23 cellular contexts compared by ENCODE assay signal in the genomic region with DNA sequence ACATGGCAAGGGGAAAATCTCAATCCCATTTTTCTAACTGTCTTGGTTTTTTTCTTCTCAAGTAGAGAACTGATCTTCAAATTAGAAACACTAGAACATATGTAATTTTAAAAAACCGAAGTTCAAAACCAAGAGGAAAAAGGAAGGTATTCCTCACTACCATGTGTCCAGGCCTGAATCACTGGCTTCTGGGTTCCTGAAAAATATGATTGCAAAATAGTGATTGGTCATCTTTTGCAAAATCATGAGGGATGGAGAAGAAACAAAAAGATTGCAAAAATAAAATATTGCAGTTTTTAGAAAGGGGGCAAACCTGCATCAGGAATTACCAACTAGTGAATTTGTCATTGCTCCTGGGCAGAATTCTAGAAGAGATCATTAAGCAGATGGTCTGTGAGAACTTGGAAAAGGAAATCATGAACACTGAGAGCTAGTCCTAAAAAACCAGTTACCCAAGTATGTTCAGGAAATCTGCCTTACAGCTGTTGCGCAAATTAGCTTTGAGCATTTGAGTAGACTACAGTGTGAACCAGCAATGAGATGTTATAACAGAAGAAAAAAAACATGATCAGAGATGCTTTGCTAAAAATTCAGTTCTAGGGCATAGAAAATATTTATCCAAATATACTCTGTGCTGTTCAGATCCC. TPM values are rescaled to one million over a fixed set of nuclear protein-coding genes. Genes with fewer than 3 reads are reported as not detected.
DNase-seq lines count a peak whose midpoint lies in the region; ATAC-seq and TF ChIP-seq lines count a peak whose summit lies in the region.
"Had no signal": no experiment of that assay in that cellular context is flagged by ENCODE, and none has a peak within 500 bp of the region (broad histone marks: within the 10 kb centered on the region; RNA-seq: fewer than 3 reads in every experiment).

No MANE protein-coding gene starts in this region.

- H3K4me1 Mint-ChIP-seq in chondrocyte (ENCODE audit: low read depth), result peaks cover 19% of the 10 kb centered on the region
- H3K4me1 Mint-ChIP-seq: activated naive CD8-positive, alpha-beta T cell treated with anti-CD3 and anti-CD28 coated beads for 36 hours; CD4-positive, alpha-beta memory T cell had no signal

- H3K4me3 ChIP-seq in fibroblast of pulmonary artery (replicated peaks; ENCODE audit: low read depth, low read length), result no peak overlapping the region
- H3K4me3 ChIP-seq: GM12878, uterus had no signal

- no peaks in the 10 kb centered on the region for H3K36me3 Mint-ChIP-seq in chondrocyte (ENCODE audit: low read depth)
- H3K36me3 Mint-ChIP-seq: activated naive CD8-positive, alpha-beta T cell treated with anti-CD3 and anti-CD28 coated beads for 36 hours; brain; CD4-positive, alpha-beta memory T cell had no signal

- no peak for ATAC-seq in HG03139 (IDR thresholded peaks at IDR 0.05; ENCODE audit: unreplicated experiment)
- ATAC-seq: GM12878 had no signal

- no peak overlapping the region for H3K4me3 Mint-ChIP-seq in chondrocyte (ENCODE audit: unreplicated experiment)
- H3K4me3 Mint-ChIP-seq: activated naive CD8-positive, alpha-beta T cell treated with anti-CD3 and anti-CD28 coated beads for 36 hours; brain; CD4-positive, alpha-beta memory T cell; dendritic cell treated with granulocyte-macrophage colony-stimulating factor and Interleukin-4, amounts not matched to agents 40 ng/mL and 50 ng/mL, for 4 days had no signal

- no peak for TF ChIP-seq CTCF in fibroblast of pulmonary artery (IDR thresholded peaks at IDR 0.05; ENCODE audit: low read length, missing control alignments)
- no peak for TF ChIP-seq CTCF in chondrocyte (IDR thresholded peaks at IDR 0.05)

- H3K27me3 Mint-ChIP-seq in chondrocyte (ENCODE audit: low read depth), result no peaks in the 10 kb centered on the region
- H3K27me3 Mint-ChIP-seq: activated naive CD8-positive, alpha-beta T cell treated with anti-CD3 and anti-CD28 coated beads for 36 hours; brain; dendritic cell treated with granulocyte-macrophage colony-stimulating factor and Interleukin-4, amounts not matched to agents 40 ng/mL and 50 ng/mL, for 4 days had no signal

- no peak overlapping the region for H3K27ac Mint-ChIP-seq in chondrocyte (ENCODE audit: unreplicated experiment)
- H3K27ac Mint-ChIP-seq: activated naive CD8-positive, alpha-beta T cell treated with anti-CD3 and anti-CD28 coated beads for 36 hours; brain; CD4-positive, alpha-beta memory T cell; dendritic cell treated with granulocyte-macrophage colony-stimulating factor and Interleukin-4, amounts not matched to agents 40 ng/mL and 50 ng/mL, for 4 days had no signal

- peak; percentile 48 for DNase-seq in SIG-M5 treated with dmso at 0.1 percent for 504 hours (lab: John Stamatoyannopoulos, UW; ENCODE audit: unreplicated experiment)
- no peak for DNase-seq in SIG-M5 (lab: John Stamatoyannopoulos, UW)
- peak; percentile 87 for DNase-seq in SKM-1 treated with dmso at 0.1 percent for 144 hours (lab: John Stamatoyannopoulos, UW; ENCODE audit: unreplicated experiment)
- peak; percentile 40 for DNase-seq in fibroblast of pulmonary artery (ENCODE audit: low read depth)
- DNase-seq in activated CD8-positive, alpha-beta memory T cell treated with anti-CD3 and anti-CD28 coated beads for 24 hours, result no peak
- no peak for DNase-seq in chondrocyte (ENCODE audit: low spot score)
- no peak for DNase-seq in NCI-H2081 treated with DMSO at 0.1 percent for 48 hours (lab: John Stamatoyannopoulos, UW)
- DNase-seq: ACHN; activated CD4-positive, alpha-beta T cell treated with anti-CD3 and anti-CD28 coated beads for 1 hour; activated naive CD8-positive, alpha-beta T cell treated with anti-CD3 and anti-CD28 coated beads for 36 hours; CD4-positive, alpha-beta memory T cell; NCI-H1048; NCI-H774; substantia nigra; uterus had no signal

- no peaks in the 10 kb centered on the region for H3K9me3 Mint-ChIP-seq in chondrocyte (ENCODE audit: low read depth)
- H3K9me3 Mint-ChIP-seq: activated naive CD8-positive, alpha-beta T cell treated with anti-CD3 and anti-CD28 coated beads for 36 hours; brain; CD4-positive, alpha-beta memory T cell; dendritic cell treated with granulocyte-macrophage colony-stimulating factor and Interleukin-4, amounts not matched to agents 40 ng/mL and 50 ng/mL, for 4 days had no signal

RNA-seq across cellular contexts. Expression of gene SPATA46, which starts 49.4 kb away (rescaled TPM):
- not detected in 3 replicates for total RNA-seq in chondrocyte
- total RNA-seq: activated naive CD8-positive, alpha-beta T cell treated with anti-CD3 and anti-CD28 coated beads for 36 hours; CD4-positive, alpha-beta memory T cell; endothelial cell of umbilical vein; glomerular endothelial cell; GM12878; mononuclear cell; pulmonary artery endothelial cell; uterus had no signal

RNA-seq across cellular contexts. Expression of gene C1orf226, which starts 54.3 kb away (rescaled TPM):
- 5.9 to 6.4 TPM (median 6.1 TPM) in 3 replicates for total RNA-seq in chondrocyte
- total RNA-seq: CD4-positive, alpha-beta memory T cell; GM12878; mononuclear cell had no signal

Comparison
In these comparisons a context has a peak if more than half of its experiments do, and no peak if none do; other contexts are left out.
1. DNase-seq: peak in SIG-M5 treated with dmso at 0.1 percent for 504 hours (single experiment), SKM-1 treated with dmso at 0.1 percent for 144 hours (single experiment) and fibroblast of pulmonary artery (single experiment); none in SIG-M5 (single experiment), activated CD8-positive, alpha-beta memory T cell treated with anti-CD3 and anti-CD28 coated beads for 24 hours (single experiment), chondrocyte (single experiment) and NCI-H2081 treated with DMSO at 0.1 percent for 48 hours (single experiment).